In genomic region chr9:71911061-71911907, GRCh38 we compare ENCODE assay signal across 8 cellular contexts. TPM values are rescaled to one million over a fixed set of nuclear protein-coding genes. Genes with fewer than 3 reads are reported as not detected.
DNase-seq lines count a peak whose midpoint lies in the region; ATAC-seq and TF ChIP-seq lines count a peak whose summit lies in the region.

Gene ABHD17B (minus strand): TSS chr9:71911193. CDS start chr9:71875080, 36,113 bp downstream.
Gene C9orf85 (plus strand): TSS chr9:71911639. CDS start chr9:71911735, 96 bp downstream.

- H3K4me3 ChIP-seq in prostate gland (peak within 1 kb of the TSS; percentile 96), urinary bladder (ENCODE audit: low read depth, low read length) (peak within 1 kb of the TSS; percentile 96)

- WGBS in prostate gland: under 1% methylated on average over 45 of the region's 45 CpGs
- under 1% methylated on average over 45 of the region's 45 CpGs for WGBS in urinary bladder

- peak; percentile 81 to 96 for DNase-seq in NCI-H187 (lab: John Stamatoyannopoulos, UW)
- peak; percentile 96 to 100 (median 99) for DNase-seq in anterior cingulate cortex (lab: John Stamatoyannopoulos, UW)
- peak; percentile 99 for DNase-seq in left ventricle myocardium superior
- DNase-seq in prostate gland (ENCODE audit: low spot score): peak; percentile 99

- no peaks in the 10 kb centered on the region for H3K4me1 ChIP-seq in prostate gland (replicated peaks)
- H3K4me1 ChIP-seq in urinary bladder (ENCODE audit: insufficient read depth): no peaks in the 10 kb centered on the region

- H3K27ac ChIP-seq in prostate gland: peak within 1 kb of the TSS; percentile 93 to 95
- peak within 1 kb of the TSS; percentile 91 for H3K27ac ChIP-seq in urinary bladder (ENCODE audit: low read depth)

- H3K36me3 ChIP-seq in prostate gland (no peaks in the 10 kb centered on the region), urinary bladder (ENCODE audit: insufficient read depth) (no peaks in the 10 kb centered on the region)

- intact Hi-C loops in T-helper 2 cell treated with Interferon-gamma antibody and Interleukin-4, amounts not matched to agents 100 ng/mL and 5 ng/mL, for 36 hours (cut with micrococcal nuclease): loop anchor here (1.0 to 10.0 kb wide), 13 partner anchors 9 to 1653 kb away; partner anchors contain the start of genes ANXA1, SMC5 and ZFAND5
- intact Hi-C loops in left ventricle myocardium superior (cut with micrococcal nuclease) (no loop called here), prostate gland (cut with DNase I) (loop anchor here (2.0 kb wide), 1 partner anchor 142 kb away; the partner anchor contains the start of gene CEMIP2)

- H3K9me3 ChIP-seq in prostate gland: no peaks in the 10 kb centered on the region

- no peaks in the 10 kb centered on the region for H3K27me3 ChIP-seq in prostate gland (replicated peaks; ENCODE audit: insufficient read depth)

- peak; percentile 94 for ATAC-seq in GM18498 (IDR thresholded peaks at IDR 0.05; ENCODE audit: unreplicated experiment)
- ATAC-seq in HG02938 (IDR thresholded peaks at IDR 0.05; ENCODE audit: unreplicated experiment): peak; percentile 92
- peak; percentile 99 for ATAC-seq in left ventricle myocardium superior

- TF ChIP-seq CTCF in prostate gland (IDR thresholded peaks at IDR 0.05): peak in 1 of 4 experiments; percentile 30

- peak; percentile 98 for TF ChIP-seq POLR2A in prostate gland (IDR thresholded peaks at IDR 0.05)

RNA-seq across cellular contexts. Expression of gene ABHD17B, which starts in this region (rescaled TPM):
- total RNA-seq in T-helper 2 cell treated with Interferon-gamma antibody and Interleukin-4, amounts not matched to agents 100 ng/mL and 5 ng/mL, for 36 hours: 25.3 and 28.7 TPM in 2 replicates
- total RNA-seq in left ventricle myocardium superior (11.3 TPM), prostate gland (10 to 100 TPM; 31.6 to 42.4 TPM), urinary bladder (46.6 TPM)
- 11.7 TPM for polyA plus RNA-seq in urinary bladder

RNA-seq across cellular contexts. Expression of gene C9orf85, which starts in this region (rescaled TPM):
- total RNA-seq in T-helper 2 cell treated with Interferon-gamma antibody and Interleukin-4, amounts not matched to agents 100 ng/mL and 5 ng/mL, for 36 hours: 11.0 and 12.8 TPM in 2 replicates
- total RNA-seq in left ventricle myocardium superior: 7.3 TPM
- total RNA-seq in prostate gland: 10 to 100 TPM; 20.1 to 21.4 TPM
- 29.8 TPM for total RNA-seq in urinary bladder
- polyA plus RNA-seq in urinary bladder: 11.1 TPM

Comparison
In these comparisons a context has a peak if more than half of its experiments do, and no peak if none do; other contexts are left out.
1. Peak in every context shown above with its lines: DNase-seq, ATAC-seq, H3K4me3 ChIP-seq and H3K27ac ChIP-seq.